ENCODE assay signal across 9 cellular contexts in the genomic region with DNA sequence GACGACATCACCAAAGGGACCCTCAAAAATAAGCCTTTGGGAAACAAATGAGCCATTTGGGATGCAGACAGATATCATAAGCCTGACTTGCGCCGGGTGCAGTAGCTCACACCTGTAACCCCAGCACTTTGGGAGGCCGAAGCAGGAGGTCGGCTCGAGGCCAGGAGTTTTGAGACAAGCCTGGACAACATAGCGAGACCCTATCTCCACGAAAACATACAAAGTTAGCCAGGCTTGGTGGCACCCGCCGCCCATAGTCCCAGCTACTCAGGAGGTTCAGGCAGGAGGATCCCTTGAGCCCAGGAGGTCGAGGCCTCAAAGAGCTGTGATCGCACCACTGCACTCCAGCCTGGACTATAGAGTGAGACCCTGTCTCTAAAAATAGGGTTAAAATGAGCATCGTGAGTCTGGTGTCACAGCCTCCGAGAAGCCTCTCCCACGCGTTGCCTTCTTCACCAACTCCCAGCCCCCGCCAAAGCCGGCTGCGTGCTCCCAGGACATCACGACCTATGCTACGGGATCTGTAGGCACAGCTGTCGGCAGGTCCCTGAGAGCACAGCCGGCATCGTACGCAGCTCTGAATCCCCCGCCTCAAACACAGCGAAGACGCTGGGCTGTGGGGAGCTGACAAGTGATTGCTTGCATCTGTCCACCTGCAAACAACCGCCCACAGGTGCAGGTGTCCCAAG. TPM values are rescaled to one million over a fixed set of nuclear protein-coding genes. Genes with fewer than 3 reads are reported as not detected.
DNase-seq lines count a peak whose midpoint lies in the region; ATAC-seq and TF ChIP-seq lines count a peak whose summit lies in the region.
"Had no signal": no experiment of that assay in that cellular context is flagged by ENCODE, and none has a peak within 500 bp of the region (broad histone marks: within the 10 kb centered on the region; RNA-seq: fewer than 3 reads in every experiment).

No MANE protein-coding gene starts in this region.

- H3K4me1 Mint-ChIP-seq in Caco-2 (ENCODE audit: low read depth, unreplicated experiment) (no peaks in the 10 kb centered on the region), endothelial cell (ENCODE audit: unreplicated experiment) (peaks cover 17% of the 10 kb centered on the region)

- H3K27ac Mint-ChIP-seq in Caco-2 (ENCODE audit: unreplicated experiment) (peak overlapping the region; percentile 98), endothelial cell (ENCODE audit: unreplicated experiment) (peak overlapping the region; percentile 99)

- H3K4me3 Mint-ChIP-seq in Caco-2 (ENCODE audit: unreplicated experiment) (peak overlapping the region; percentile 95), endothelial cell (ENCODE audit: unreplicated experiment) (peak overlapping the region; percentile 97)

- H3K79me2 ChIP-seq in PC-3 (ENCODE audit: low read length), result peaks cover 63% of the 10 kb centered on the region

- H3F3A ChIP-seq in PC-3 (ENCODE audit: low read length, unreplicated experiment), result no peaks in the 10 kb centered on the region

- H3K9me3 Mint-ChIP-seq in Caco-2 (ENCODE audit: unreplicated experiment), result no peaks in the 10 kb centered on the region
- no peaks in the 10 kb centered on the region for H3K9me3 Mint-ChIP-seq in endothelial cell (ENCODE audit: unreplicated experiment)

- WGBS in ovary, 3 donors, result 38 to 55% (median 39%) methylated on average over 29 of the region's 29 CpGs

- no peak for TF ChIP-seq CTCF in Caco-2 (IDR thresholded peaks at IDR 0.05; ENCODE audit: insufficient read depth in 1 of 2, low read depth in 1 of 2, low read length in 1 of 2, severe bottlenecking in 1 of 2, unreplicated experiment in 1 of 2)
- no peak for TF ChIP-seq CTCF in PC-3 (conservative IDR thresholded peaks at IDR 0.05; ENCODE audit: low read depth, low read length)
- no peak for TF ChIP-seq CTCF in endothelial cell (IDR thresholded peaks at IDR 0.05; ENCODE audit: unreplicated experiment)
- TF ChIP-seq CTCF in ovary (IDR thresholded peaks at IDR 0.05), result no peak

- DNase-seq in Caco-2 (no peak), PC-3 (no peak), endothelial cell (ENCODE audit: low spot score) (no peak), ovary (no peak), dermis blood vessel endothelial cell (no peak)
- DNase-seq in activated effector memory CD4-positive, alpha-beta T cell treated with anti-CD3 and anti-CD28 coated beads, Interleukin-2, amount 50 U/mL, for 16 hours, result no peak
- DNase-seq in central memory CD4-positive, alpha-beta T cell, result no peak
- DNase-seq: activated CD4-positive, alpha-beta T cell treated with anti-CD3 and anti-CD28 coated beads for 4 hours had no signal

- peak overlapping the region; percentile 98; the same call in 1 of the 2 replicates for H3K9ac ChIP-seq in PC-3 (ENCODE audit: low read length)

- peak overlapping the region; percentile 77 for H3K4me3 ChIP-seq in Caco-2 (ENCODE audit: low read depth, low read length)
- peak overlapping the region; percentile 86 for H3K4me3 ChIP-seq in PC-3 (ENCODE audit: low read length)
- H3K4me3 ChIP-seq in ovary, result peak overlapping the region; percentile 92

- peaks cover 12% of the 10 kb centered on the region; the same call in 1 of the 2 replicates for H4K20me1 ChIP-seq in PC-3 (ENCODE audit: low read length)

- no peak for ATAC-seq in PC-3
- ATAC-seq in GM21717 (IDR thresholded peaks at IDR 0.05; ENCODE audit: unreplicated experiment), result no peak

- CTCF ChIA-PET in Caco-2 (lab: Charles Lee) (interaction anchor here (1.2 kb wide), 1 partner anchor 12 kb away, joined by 3 read pairs; no protein-coding TSS in a partner anchor), PC-3 (lab: Charles Lee) (no interaction called here)

- POLR2A ChIA-PET in Caco-2 (lab: Charles Lee), result interaction anchor here (1.3 kb wide), 1 partner anchor 9 kb away, joined by 3 read pairs; no protein-coding TSS in a partner anchor
- POLR2A ChIA-PET in PC-3 (lab: Charles Lee; ENCODE audit: unreplicated experiment), result no interaction called here

- TF ChIP-seq POLR2A in ovary (IDR thresholded peaks at IDR 0.05), result no peak

- no peaks in the 10 kb centered on the region for H3K9me2 ChIP-seq in PC-3 (replicated peaks; ENCODE audit: low read length)

- H3K9me3 ChIP-seq in Caco-2 (no peaks in the 10 kb centered on the region), PC-3 (ENCODE audit: low read length) (no peaks in the 10 kb centered on the region), ovary (no peaks in the 10 kb centered on the region)

- H3K4me1 ChIP-seq in Caco-2 (peaks cover 4% of the 10 kb centered on the region; the same call in 1 of the 2 replicates), PC-3 (ENCODE audit: insufficient read depth, low read length) (peaks cover 8% of the 10 kb centered on the region), ovary (ENCODE audit: insufficient read depth) (peaks cover 14% of the 10 kb centered on the region)

- H3K4me2 ChIP-seq in PC-3 (ENCODE audit: low read length), result peak overlapping the region; percentile 85

- peaks cover 43% of the 10 kb centered on the region for H3K36me3 Mint-ChIP-seq in Caco-2 (ENCODE audit: insufficient read depth, unreplicated experiment)
- peaks cover 18% of the 10 kb centered on the region for H3K36me3 Mint-ChIP-seq in endothelial cell (ENCODE audit: low read depth, unreplicated experiment)

- no peak overlapping the region for H2AFZ ChIP-seq in PC-3 (ENCODE audit: low read length)

- H3K27ac ChIP-seq in PC-3 (ENCODE audit: low read length) (no peak overlapping the region), ovary (no peak overlapping the region)

- H3K36me3 ChIP-seq in Caco-2 (ENCODE audit: control insufficient read depth, insufficient read depth, low read length) (no peaks in the 10 kb centered on the region), PC-3 (ENCODE audit: low read depth, low read length) (no peaks in the 10 kb centered on the region), ovary (no peaks in the 10 kb centered on the region)

- no peak for TF ChIP-seq EP300 in ovary (IDR thresholded peaks at IDR 0.05)

- no peaks in the 10 kb centered on the region for H3K27me3 Mint-ChIP-seq in Caco-2 (ENCODE audit: insufficient read depth, unreplicated experiment)
- peaks cover 44% of the 10 kb centered on the region for H3K27me3 Mint-ChIP-seq in endothelial cell (ENCODE audit: unreplicated experiment)

- intact Hi-C loops in Caco-2 (cut with micrococcal nuclease; ENCODE audit: unreplicated experiment), result no loop called here
- intact Hi-C loops in PC-3 (cut with micrococcal nuclease), result no loop called here
- intact Hi-C loops in ovary (cut with DNase I), result no loop called here

- no TSS peak for BruUV-seq in Caco-2 (replicated peaks; lab: Mats Ljungman, UMichigan)
- no TSS peak for BruUV-seq in PC-3 (replicated peaks; lab: Mats Ljungman, UMichigan)

- no peaks in the 10 kb centered on the region for H3K27me3 ChIP-seq in Caco-2 (replicated peaks; ENCODE audit: control insufficient read depth, insufficient read depth, low read length)
- H3K27me3 ChIP-seq in PC-3 (ENCODE audit: low read length), result no peaks in the 10 kb centered on the region
- H3K27me3 ChIP-seq in ovary, result no peaks in the 10 kb centered on the region

RNA-seq across cellular contexts. Expression of a gene that starts 1.6 kb away (rescaled TPM):
- total RNA-seq in Caco-2 (2022) (43.0 and 46.6 TPM in 2 replicates), PC-3 (2014; rRNA removed) (21.4 and 24.3 TPM in 2 replicates), endothelial cell (ENCODE audit: unreplicated experiment) (48.1 TPM), ovary (10 to 100 TPM; 14.9 to 46.7 (median 30.4) TPM), dermis blood vessel endothelial cell (8.7 and 14.0 TPM in 2 replicates)
- polyA plus RNA-seq in ovary, result 10 to 100 TPM in 1 of 2 donors, 1 to 10 TPM in 1; 4.8 to 21.5 TPM

RNA-seq across cellular contexts. Expression of a gene that starts 16.7 kb away (rescaled TPM):
- total RNA-seq in Caco-2 (2022), result 26.5 and 26.8 TPM in 2 replicates
- total RNA-seq in PC-3 (2014; rRNA removed), result 15.1 and 20.9 TPM in 2 replicates
- total RNA-seq in endothelial cell (ENCODE audit: unreplicated experiment), result 19.9 TPM
- 10 to 100 TPM in 6 of 7 donors, 1 to 10 TPM in 1; 4.2 to 26.6 (median 14.4) TPM for total RNA-seq in ovary
- polyA plus RNA-seq in ovary, result 1 to 10 TPM in 1 of 2 donors, under 1 TPM in 1; 0.63 to 5.4 TPM
- total RNA-seq in dermis blood vessel endothelial cell, result 5.3 and 9.5 TPM in 2 replicates

RNA-seq across cellular contexts. Expression of a gene that starts 34.6 kb away (rescaled TPM):
- total RNA-seq in Caco-2 (2022) (0.28 and 0.45 TPM in 2 replicates), PC-3 (2014; rRNA removed) (3.9 and 4.2 TPM in 2 replicates), endothelial cell (ENCODE audit: unreplicated experiment) (0.69 TPM), ovary (1 to 10 TPM in 5 of 7 donors, under 1 TPM in 2; 0.72 to 3.2 (median 2.1) TPM), dermis blood vessel endothelial cell (0.85 and 1.2 TPM in 2 replicates)
- 1 to 10 TPM in 1 of 2 donors, under 1 TPM in 1; 0.91 to 1.5 TPM for polyA plus RNA-seq in ovary

RNA-seq across cellular contexts. Expression of a gene that starts 38.6 kb away (rescaled TPM):
- total RNA-seq in Caco-2 (2022) (47.7 and 51.8 TPM in 2 replicates), PC-3 (2014; rRNA removed) (101 and 102 TPM in 2 replicates), endothelial cell (ENCODE audit: unreplicated experiment) (283 TPM), ovary (10 to 100 TPM; 54.2 to 87.3 (median 65.4) TPM), dermis blood vessel endothelial cell (111 and 142 TPM in 2 replicates)
- 10 to 100 TPM in 1 of 2 donors, under 1 TPM in 1; 0.57 to 65.6 TPM for polyA plus RNA-seq in ovary

RNA-seq across cellular contexts. Expression of a gene that starts 58.5 kb away (rescaled TPM):
- 12.6 and 14.0 TPM in 2 replicates for total RNA-seq in Caco-2 (2022)
- total RNA-seq in PC-3 (2014; rRNA removed), result 8.4 and 10.3 TPM in 2 replicates
- total RNA-seq in endothelial cell (ENCODE audit: unreplicated experiment), result 10.5 TPM
- total RNA-seq in ovary, result 10 to 100 TPM in 1 of 7 donors, 1 to 10 TPM in 6; 2.6 to 13.7 (median 4.6) TPM
- 1 to 10 TPM in 1 of 2 donors, not detected in 1; 2.3 TPM for polyA plus RNA-seq in ovary
- 5.8 and 6.2 TPM in 2 replicates for total RNA-seq in dermis blood vessel endothelial cell
